In the genomic region with DNA sequence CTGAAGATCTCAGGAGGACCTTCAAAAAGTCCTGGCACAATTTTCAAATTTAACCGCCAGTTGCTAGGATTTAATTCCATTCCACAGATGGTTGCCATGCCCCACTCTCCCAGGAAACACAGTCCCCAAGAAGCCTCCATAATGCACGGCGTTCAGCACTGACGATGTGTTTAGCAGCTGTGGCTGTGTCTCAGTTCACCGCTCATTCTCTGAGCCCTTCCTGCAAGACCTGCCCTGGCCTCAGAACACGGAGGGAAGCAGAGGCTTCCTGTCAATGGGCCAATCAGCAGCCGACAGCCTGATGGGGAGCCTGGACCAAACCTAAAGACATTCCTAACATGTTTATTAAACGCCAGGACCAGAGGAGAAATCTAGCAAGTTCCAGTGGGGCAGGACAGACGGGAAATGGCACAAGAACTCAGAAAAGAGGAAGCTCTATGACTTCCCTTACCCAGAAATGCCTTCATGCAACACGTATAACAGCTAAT, we compare ENCODE assay signal across 8 cellular contexts. TPM values are rescaled to one million over a fixed set of nuclear protein-coding genes. Genes with fewer than 3 reads are reported as not detected.
A peak's percentile ranks its signal among the peaks of the same experiment; 100 is the strongest.
DNase-seq lines count a peak whose midpoint lies in the region; ATAC-seq and TF ChIP-seq lines count a peak whose summit lies in the region.

No MANE protein-coding gene starts in this region.

- in situ Hi-C loops in HAP-1 (cut with MboI; ENCODE audit: low sequenced_read_pairs) = no loop called here

- TF ChIP-seq POLR2A in adrenal gland (IDR thresholded peaks at IDR 0.05) = no peak

- H3K36me3 ChIP-seq in adrenal gland (replicated peaks in 1 of 2) = no peaks in the 10 kb centered on the region
- H3K36me3 ChIP-seq in left lung = no peaks in the 10 kb centered on the region
- H3K36me3 ChIP-seq in HAP-1 (replicated peaks) = no peaks in the 10 kb centered on the region

- no peaks in the 10 kb centered on the region for H3K9me3 ChIP-seq in adrenal gland (replicated peaks in 1 of 3)
- no peaks in the 10 kb centered on the region for H3K9me3 ChIP-seq in left lung
- H3K9me3 ChIP-seq in HAP-1 = no peaks in the 10 kb centered on the region

- WGBS in adrenal gland, 4 donors = 38 to 51% (median 47%) methylated on average over 10 of the region's 10 CpGs

- DNase-seq in adrenal gland (peak in 5 of 7 donors; percentile 18 to 54 (median 23)), left lung (no peak), HAP-1 (ENCODE audit: low spot score in 2 of 2) (no peak)
- DNase-seq in stimulated activated CD4-positive, alpha-beta T cell treated with anti-CD3 and anti-CD28 coated beads, Interleukin-4, amount 100 ng/mL, for 4 hours = no peak
- DNase-seq in stimulated activated CD4-positive, alpha-beta T cell treated with anti-CD3 and anti-CD28 coated beads, Interleukin-2, amount 100 ng/mL, for 24 hours = no peak

- TF ChIP-seq CTCF in adrenal gland (IDR thresholded peaks at IDR 0.05) (no peak), left lung (IDR thresholded peaks at IDR 0.05) (no peak)

- peak overlapping the region in 2 of 5 donors; percentile 66 to 75 for H3K27ac ChIP-seq in adrenal gland
- peak overlapping the region; percentile 53 to 94 for H3K27ac ChIP-seq in left lung

- H3K4me1 ChIP-seq in adrenal gland (replicated peaks in 1 of 2) (peaks cover 1% of the 10 kb centered on the region in 2 donors), left lung (peaks cover 0 to 24% of the 10 kb centered on the region in 2 donors), HAP-1 (no peaks in the 10 kb centered on the region)

- H3K4me3 ChIP-seq in adrenal gland = no peak overlapping the region
- no peak overlapping the region for H3K4me3 ChIP-seq in left lung
- no peak overlapping the region for H3K4me3 ChIP-seq in HAP-1

- intact Hi-C loops in adrenal gland (cut with DNase I) (no loop called here), left lung (cut with DNase I) (no loop called here)

- H3K27me3 ChIP-seq in adrenal gland = no peaks in the 10 kb centered on the region
- H3K27me3 ChIP-seq in left lung = no peaks in the 10 kb centered on the region
- no peaks in the 10 kb centered on the region for H3K27me3 ChIP-seq in HAP-1 (ENCODE audit: low read depth)

- ATAC-seq in GM18907 (IDR thresholded peaks at IDR 0.05; ENCODE audit: unreplicated experiment) (peak; percentile 67), HG03460 (IDR thresholded peaks at IDR 0.05; ENCODE audit: unreplicated experiment) (peak; percentile 53), left lung (peak; percentile 60), GM21360 (IDR thresholded peaks at IDR 0.05; ENCODE audit: unreplicated experiment) (no peak)

RNA-seq across cellular contexts. Expression of a gene that starts 4.9 kb away (rescaled TPM):
- 1 to 10 TPM in 2 of 8 donors, under 1 TPM in 6; 0.19 to 1.1 (median 0.81) TPM for total RNA-seq in adrenal gland
- under 1 TPM; 0.10 to 0.32 (median 0.20) TPM for polyA plus RNA-seq in adrenal gland
- total RNA-seq in left lung = 1 to 10 TPM in 1 of 2 donors, under 1 TPM in 1; 0.03 to 1.2 TPM

RNA-seq across cellular contexts. Expression of a gene that starts 53.8 kb away (rescaled TPM):
- total RNA-seq in adrenal gland (10 to 100 TPM in 1 of 8 donors, 1 to 10 TPM in 5, under 1 TPM in 1, not detected in 1; 0.55 to 12.3 (median 2.6) TPM), left lung (1 to 10 TPM; 7.4 to 7.7 TPM)
- 1 to 10 TPM; 1.4 to 2.9 (median 2.2) TPM for polyA plus RNA-seq in adrenal gland

RNA-seq across cellular contexts. Expression of a gene that starts 54.3 kb away (rescaled TPM):
- 10 to 100 TPM; 37.2 to 97.4 (median 69.1) TPM for total RNA-seq in adrenal gland
- polyA plus RNA-seq in adrenal gland = 10 to 100 TPM; 12.8 to 64.2 (median 14.4) TPM
- total RNA-seq in left lung = 100 to 1,000 TPM; 102 to 116 TPM

Comparison
In these comparisons a context has a peak if more than half of its experiments do, and no peak if none do; other contexts are left out.
1. DNase-seq: peak in adrenal gland (5 of 7); none in left lung (0 of 2), stimulated activated CD4-positive, alpha-beta T cell treated with anti-CD3 and anti-CD28 coated beads, Interleukin-4, amount 100 ng/mL, for 4 hours (0 of 2), HAP-1 (0 of 2) and stimulated activated CD4-positive, alpha-beta T cell treated with anti-CD3 and anti-CD28 coated beads, Interleukin-2, amount 100 ng/mL, for 24 hours (0 of 2).